11 cellular contexts compared by ENCODE assay signal in the genomic region with DNA sequence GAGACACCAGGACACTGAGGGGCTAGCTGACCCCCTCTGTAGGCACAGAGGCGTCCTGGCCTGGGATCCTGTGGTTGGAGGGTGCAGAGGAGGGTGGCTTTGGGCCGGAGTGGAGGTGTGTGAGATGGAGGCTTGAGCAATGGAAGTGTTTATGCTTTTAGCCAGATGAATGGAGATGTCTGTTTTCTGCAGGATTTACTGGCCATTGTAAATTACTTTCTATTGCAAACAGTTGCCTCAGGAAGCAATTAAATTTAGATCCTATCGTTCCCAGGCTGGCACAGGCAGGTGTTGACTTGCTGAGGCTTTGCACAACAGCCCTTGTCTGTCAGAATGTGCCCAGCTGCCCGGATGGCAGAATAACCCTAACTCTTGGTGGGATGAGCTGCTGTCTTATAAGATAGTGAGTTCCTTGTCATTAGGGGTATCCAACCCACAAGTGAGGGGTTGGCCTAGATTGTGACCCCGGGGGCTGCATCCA. TPM values are rescaled to one million over a fixed set of nuclear protein-coding genes. Genes with fewer than 3 reads are reported as not detected.
DNase-seq lines count a peak whose midpoint lies in the region; FAIRE-seq and TF ChIP-seq lines count a peak whose summit lies in the region.
"Had no signal": no experiment of that assay in that cellular context is flagged by ENCODE, and none has a peak within 500 bp of the region (broad histone marks: within the 10 kb centered on the region; RNA-seq: fewer than 3 reads in every experiment).

No MANE protein-coding gene starts in this region.

- FAIRE-seq in kidney (lab: Jason Lieb, UNC), result no peak

- no peak overlapping the region; the same call in 1 of the 2 replicates for H3K27ac ChIP-seq in HEK293 (ENCODE audit: extremely low read depth, low read depth, low read length)
- peak overlapping the region in 50 of 59 donors; percentile 11 to 93 (median 83) for H3K27ac ChIP-seq in dorsolateral prefrontal cortex
- H3K27ac ChIP-seq in stomach, result peak overlapping the region in 4 of 5 donors; percentile 84 to 99 (median 92)
- no peak overlapping the region for H3K27ac ChIP-seq in kidney (ENCODE audit: low read depth in 2 of 2, low read length in 2 of 2)
- H3K27ac ChIP-seq: SJSA1 had no signal

- intact Hi-C loops in dorsolateral prefrontal cortex (cut with DNase I) (loop anchor here in 1 of 2 donors (10.0 kb wide), 3 partner anchors 100 to 230 kb away; partner anchors contain the start of genes CNNM4 and KANSL3), stomach (cut with DNase I; ENCODE audit: low total_unique reads) (no loop called here), kidney (cut with DNase I) (no loop called here)

- H3K27me3 ChIP-seq in dorsolateral prefrontal cortex (no peaks in the 10 kb centered on the region), stomach (no peaks in the 10 kb centered on the region)
- H3K27me3 ChIP-seq: SJSA1 had no signal

- no peak for TF ChIP-seq POLR2A in stomach (IDR thresholded peaks at IDR 0.05)

- TF ChIP-seq EP300 in stomach (IDR thresholded peaks at IDR 0.05), result no peak

- no peaks in the 10 kb centered on the region for H3K36me3 ChIP-seq in HEK293 (ENCODE audit: control insufficient read depth in 2 of 2, insufficient read depth in 1 of 2, low read length in 2 of 2)
- H3K36me3 ChIP-seq in stomach, result no peaks in the 10 kb centered on the region
- no peaks in the 10 kb centered on the region for H3K36me3 ChIP-seq in kidney (ENCODE audit: control insufficient read depth in 1 of 2, insufficient read depth in 2 of 2, low read length in 2 of 2)

- POLR2A ChIA-PET in HEK293 (lab: Yijun Ruan, JAX), result interaction anchor here (1.4 kb wide), 1 partner anchor 269 kb away, joined by 3 read pairs; the partner anchor contains the start of gene CIAO1

- TF ChIP-seq CTCF in HEK293 (tag by site-specific recombination; IDR thresholded peaks at IDR 0.05) (no peak), dorsolateral prefrontal cortex (IDR thresholded peaks at IDR 0.05 in 54 of 56, conservative IDR thresholded peaks at IDR 0.05 in 2 of 56; ENCODE audit: low read depth in 1 of 56, partially characterized antibody in 56 of 56) (no peak), stomach (IDR thresholded peaks at IDR 0.05) (no peak), kidney (IDR thresholded peaks at IDR 0.05; ENCODE audit: borderline replicate concordance, extremely low read depth, insufficient read depth) (no peak)

- CTCF ChIA-PET in HEK293 (lab: Yijun Ruan, JAX), result interaction anchor here (0.6 to 4.9 kb wide), 4 partner anchors 20 to 287 kb away, joined by 3 to 27 read pairs (median 4); no protein-coding TSS in a partner anchor

- peaks cover 36% of the 10 kb centered on the region for H3K4me1 ChIP-seq in HEK293 (ENCODE audit: control insufficient read depth, insufficient read depth, low read length)
- H3K4me1 ChIP-seq in stomach, result peaks cover 62 to 91% (median 72%) of the 10 kb centered on the region in 4 donors
- peaks cover 14 to 15% of the 10 kb centered on the region in 2 donors for H3K4me1 ChIP-seq in kidney (ENCODE audit: control insufficient read depth in 1 of 2, insufficient read depth in 1 of 2, low read depth in 1 of 2, low read length in 2 of 2)

- no peak overlapping the region for H3K9ac ChIP-seq in kidney (ENCODE audit: low read length in 2 of 2)

- H3K9me3 ChIP-seq in HEK293 (ENCODE audit: control insufficient read depth, insufficient read depth, low read depth, low read length) (no peaks in the 10 kb centered on the region), stomach (no peaks in the 10 kb centered on the region), kidney (ENCODE audit: control insufficient read depth in 1 of 2, low read length in 2 of 2) (no peaks in the 10 kb centered on the region)
- H3K9me3 ChIP-seq: SJSA1 had no signal

- DNase-seq in NCI-H526 (lab: John Stamatoyannopoulos, UW), result peak; percentile 17 to 41
- DNase-seq in dorsolateral prefrontal cortex, result peak in 1 of 10 donors; percentile 20
- no peak for DNase-seq in stomach
- DNase-seq in SKM-1 treated with dmso at 0.1 percent for 144 hours (lab: John Stamatoyannopoulos, UW; ENCODE audit: unreplicated experiment), result no peak
- DNase-seq in kidney, result no peak
- no peak for DNase-seq in OCI-M1 (lab: John Stamatoyannopoulos, UW)
- DNase-seq: NCI-H1092 treated with DMSO at 0.1 percent for 48 hours; stimulated activated naive B cell treated with anti-CD40 and anti-IgM and Interleukin-4, amounts not matched to agents 10 μg/mL and 1 μg/mL and 100 μg/mL, for 72 hours had no signal

- 40 to 67% (median 51%) methylated on average over 4 to 5 of the region's 5 CpGs for WGBS in stomach, 5 donors

- no peak overlapping the region for H3K4me3 ChIP-seq in HEK293 (ENCODE audit: low read depth, low read length)
- H3K4me3 ChIP-seq in dorsolateral prefrontal cortex, result no peak overlapping the region
- no peak overlapping the region for H3K4me3 ChIP-seq in stomach
- no peak overlapping the region for H3K4me3 ChIP-seq in kidney (ENCODE audit: low read length in 2 of 2)
- H3K4me3 ChIP-seq: lung, SJSA1 had no signal

TF ChIP-seq in HEK293, 187 proteins besides CTCF, POLR2A, EP300 and RAD21:
- TF ChIP-seq ZNF366 (tag by site-specific recombination; conservative IDR thresholded peaks at IDR 0.05) (peak; percentile 41; the same call in 1 of the 2 replicates), ZNF843 (tag by site-specific recombination; IDR thresholded peaks at IDR 0.05) (peak; percentile 62), OSR2 (tag by site-specific recombination; IDR thresholded peaks at IDR 0.05) (peak; percentile 49; the same call in 1 of the 2 replicates), ZNF596 (tag by site-specific recombination; IDR thresholded peaks at IDR 0.05) (no peak), ZNF514 (tag by site-specific recombination; IDR thresholded peaks at IDR 0.05) (no peak), KLF10 (tag by site-specific recombination; IDR thresholded peaks at IDR 0.05) (peak; percentile 33; the same call in 1 of the 2 replicates), FEZF1 (tag by site-specific recombination; IDR thresholded peaks at IDR 0.05) (0 out of 2 replicates have a peak, but pooled peaks have one; percentile 23), ZXDB (tag by site-specific recombination; IDR thresholded peaks at IDR 0.05) (0 out of 2 replicates have a peak, but pooled peaks have one; percentile 18), ZNF558 (tag by site-specific recombination; IDR thresholded peaks at IDR 0.05) (no peak)
- TF ChIP-seq, protein P1, sequence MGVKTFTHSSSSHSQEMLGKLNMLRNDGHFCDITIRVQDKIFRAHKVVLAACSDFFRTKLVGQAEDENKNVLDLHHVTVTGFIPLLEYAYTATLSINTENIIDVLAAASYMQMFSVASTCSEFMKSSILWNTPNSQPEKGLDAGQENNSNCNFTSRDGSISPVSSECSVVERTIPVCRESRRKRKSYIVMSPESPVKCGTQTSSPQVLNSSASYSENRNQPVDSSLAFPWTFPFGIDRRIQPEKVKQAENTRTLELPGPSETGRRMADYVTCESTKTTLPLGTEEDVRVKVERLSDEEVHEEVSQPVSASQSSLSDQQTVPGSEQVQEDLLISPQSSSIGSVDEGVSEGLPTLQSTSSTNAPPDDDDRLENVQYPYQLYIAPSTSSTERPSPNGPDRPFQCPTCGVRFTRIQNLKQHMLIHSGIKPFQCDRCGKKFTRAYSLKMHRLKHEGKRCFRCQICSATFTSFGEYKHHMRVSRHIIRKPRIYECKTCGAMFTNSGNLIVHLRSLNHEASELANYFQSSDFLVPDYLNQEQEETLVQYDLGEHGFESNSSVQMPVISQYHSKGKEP (tag by site-specific recombination; IDR thresholded peaks at IDR 0.05), result peak; percentile 66; the same call in 1 of the 2 replicates
- TF ChIP-seq, protein P2, sequence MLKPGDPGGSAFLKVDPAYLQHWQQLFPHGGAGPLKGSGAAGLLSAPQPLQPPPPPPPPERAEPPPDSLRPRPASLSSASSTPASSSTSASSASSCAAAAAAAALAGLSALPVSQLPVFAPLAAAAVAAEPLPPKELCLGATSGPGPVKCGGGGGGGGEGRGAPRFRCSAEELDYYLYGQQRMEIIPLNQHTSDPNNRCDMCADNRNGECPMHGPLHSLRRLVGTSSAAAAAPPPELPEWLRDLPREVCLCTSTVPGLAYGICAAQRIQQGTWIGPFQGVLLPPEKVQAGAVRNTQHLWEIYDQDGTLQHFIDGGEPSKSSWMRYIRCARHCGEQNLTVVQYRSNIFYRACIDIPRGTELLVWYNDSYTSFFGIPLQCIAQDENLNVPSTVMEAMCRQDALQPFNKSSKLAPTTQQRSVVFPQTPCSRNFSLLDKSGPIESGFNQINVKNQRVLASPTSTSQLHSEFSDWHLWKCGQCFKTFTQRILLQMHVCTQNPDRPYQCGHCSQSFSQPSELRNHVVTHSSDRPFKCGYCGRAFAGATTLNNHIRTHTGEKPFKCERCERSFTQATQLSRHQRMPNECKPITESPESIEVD (tag by site-specific recombination; IDR thresholded peaks at IDR 0.05), result peak; percentile 77

RNA-seq across cellular contexts. Expression of gene ARID5A, which starts 1.8 kb away (rescaled TPM):
- total RNA-seq in dorsolateral prefrontal cortex (10 to 100 TPM in 119 of 120 experiments, 1 to 10 TPM in 1; 9.3 to 61.4 (median 19.7) TPM), stomach (10 to 100 TPM in 3 of 5 donors, 1 to 10 TPM in 2; 1.2 to 26.8 (median 13.6) TPM), kidney (26.3 TPM)
- polyA plus RNA-seq in stomach (10 to 100 TPM; 12.2 to 17.3 (median 15.7) TPM), kidney (ENCODE audit: insufficient read depth, low read depth, low replicate concordance) (8.6 TPM)

RNA-seq across cellular contexts. Expression of gene NEURL3, which starts 29.6 kb away (rescaled TPM):
- total RNA-seq in dorsolateral prefrontal cortex (1 to 10 TPM in 43 of 120 experiments, under 1 TPM in 72, not detected in 5; 0.26 to 2.6 (median 0.84) TPM), stomach (10 to 100 TPM in 1 of 5 donors, not detected in 4; 12.7 TPM), kidney (3.2 TPM)
- polyA plus RNA-seq in stomach (1 to 10 TPM in 2 of 3 donors, under 1 TPM in 1; 0.50 to 1.9 (median 1.4) TPM), kidney (ENCODE audit: insufficient read depth, low read depth, low replicate concordance) (11.1 TPM)
- total RNA-seq: SJSA1 had no signal

Comparison
In these comparisons a context has a peak if more than half of its experiments do, and no peak if none do; other contexts are left out.
1. H3K27ac ChIP-seq: peak in dorsolateral prefrontal cortex (50 of 59) and stomach (4 of 5); none in HEK293 (single experiment) and kidney (0 of 2).
2. DNase-seq: peak in NCI-H526 (2 of 2); none in stomach (single experiment), SKM-1 treated with dmso at 0.1 percent for 144 hours (single experiment), kidney (single experiment) and OCI-M1 (single experiment).